ENCODE assay signal across 1 cellular context in the genomic region with DNA sequence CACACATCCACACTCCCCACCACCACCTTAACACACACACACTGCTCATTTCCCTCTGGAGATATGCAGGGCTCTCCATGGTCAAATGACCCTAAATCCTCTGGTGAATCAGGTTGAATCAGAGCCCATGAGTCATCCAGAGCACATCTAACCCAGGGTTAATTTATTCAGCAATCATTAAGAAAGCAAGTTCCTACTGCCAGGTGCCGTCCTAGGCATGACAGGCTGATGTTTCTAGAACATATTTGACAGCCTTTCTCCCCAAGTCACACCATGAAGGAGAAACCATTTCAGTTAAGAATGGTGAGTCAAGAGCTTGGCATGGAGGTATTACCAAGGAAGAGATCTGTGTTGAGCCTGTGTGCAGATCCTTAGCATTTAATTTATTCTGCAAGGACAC.
A peak's percentile ranks its signal among the peaks of the same experiment; 100 is the strongest.
TF ChIP-seq lines count a peak whose summit lies in the region.

No MANE protein-coding gene starts in this region.

TF ChIP-seq in SK-N-SH, 30 proteins besides CTCF, POLR2A, EP300 and RAD21 (continued from another document):
- TF ChIP-seq, protein P1, sequence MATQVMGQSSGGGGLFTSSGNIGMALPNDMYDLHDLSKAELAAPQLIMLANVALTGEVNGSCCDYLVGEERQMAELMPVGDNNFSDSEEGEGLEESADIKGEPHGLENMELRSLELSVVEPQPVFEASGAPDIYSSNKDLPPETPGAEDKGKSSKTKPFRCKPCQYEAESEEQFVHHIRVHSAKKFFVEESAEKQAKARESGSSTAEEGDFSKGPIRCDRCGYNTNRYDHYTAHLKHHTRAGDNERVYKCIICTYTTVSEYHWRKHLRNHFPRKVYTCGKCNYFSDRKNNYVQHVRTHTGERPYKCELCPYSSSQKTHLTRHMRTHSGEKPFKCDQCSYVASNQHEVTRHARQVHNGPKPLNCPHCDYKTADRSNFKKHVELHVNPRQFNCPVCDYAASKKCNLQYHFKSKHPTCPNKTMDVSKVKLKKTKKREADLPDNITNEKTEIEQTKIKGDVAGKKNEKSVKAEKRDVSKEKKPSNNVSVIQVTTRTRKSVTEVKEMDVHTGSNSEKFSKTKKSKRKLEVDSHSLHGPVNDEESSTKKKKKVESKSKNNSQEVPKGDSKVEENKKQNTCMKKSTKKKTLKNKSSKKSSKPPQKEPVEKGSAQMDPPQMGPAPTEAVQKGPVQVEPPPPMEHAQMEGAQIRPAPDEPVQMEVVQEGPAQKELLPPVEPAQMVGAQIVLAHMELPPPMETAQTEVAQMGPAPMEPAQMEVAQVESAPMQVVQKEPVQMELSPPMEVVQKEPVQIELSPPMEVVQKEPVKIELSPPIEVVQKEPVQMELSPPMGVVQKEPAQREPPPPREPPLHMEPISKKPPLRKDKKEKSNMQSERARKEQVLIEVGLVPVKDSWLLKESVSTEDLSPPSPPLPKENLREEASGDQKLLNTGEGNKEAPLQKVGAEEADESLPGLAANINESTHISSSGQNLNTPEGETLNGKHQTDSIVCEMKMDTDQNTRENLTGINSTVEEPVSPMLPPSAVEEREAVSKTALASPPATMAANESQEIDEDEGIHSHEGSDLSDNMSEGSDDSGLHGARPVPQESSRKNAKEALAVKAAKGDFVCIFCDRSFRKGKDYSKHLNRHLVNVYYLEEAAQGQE (IDR thresholded peaks at IDR 0.05; ENCODE audit: low read depth, low read length): peak; percentile 57; the same call in 1 of the 2 replicates
- TF ChIP-seq FOXM1 (IDR thresholded peaks at IDR 0.05; ENCODE audit: low read depth) (no peak), ELF1 (IDR thresholded peaks at IDR 0.05) (no peak), CHD2 (IDR thresholded peaks at IDR 0.05; ENCODE audit: low read length, partially characterized antibody) (no peak), RCOR1 (IDR thresholded peaks at IDR 0.05; ENCODE audit: low read length) (no peak), RXRA (IDR thresholded peaks at IDR 0.05; ENCODE audit: borderline replicate concordance, low read depth) (peak; percentile 96), FOXJ3 (CRISPR knock-in tag; IDR thresholded peaks at IDR 0.05) (no peak), MXI1 (IDR thresholded peaks at IDR 0.05; ENCODE audit: low read depth, low read length) (no peak), NFIC (IDR thresholded peaks at IDR 0.05; ENCODE audit: borderline replicate concordance) (peak; percentile 52)
- TF ChIP-seq, protein P2, sequence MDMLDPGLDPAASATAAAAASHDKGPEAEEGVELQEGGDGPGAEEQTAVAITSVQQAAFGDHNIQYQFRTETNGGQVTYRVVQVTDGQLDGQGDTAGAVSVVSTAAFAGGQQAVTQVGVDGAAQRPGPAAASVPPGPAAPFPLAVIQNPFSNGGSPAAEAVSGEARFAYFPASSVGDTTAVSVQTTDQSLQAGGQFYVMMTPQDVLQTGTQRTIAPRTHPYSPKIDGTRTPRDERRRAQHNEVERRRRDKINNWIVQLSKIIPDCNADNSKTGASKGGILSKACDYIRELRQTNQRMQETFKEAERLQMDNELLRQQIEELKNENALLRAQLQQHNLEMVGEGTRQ (IDR thresholded peaks at IDR 0.05; ENCODE audit: borderline replicate concordance, low read depth, low read length): no peak
- TF ChIP-seq, protein P3, sequence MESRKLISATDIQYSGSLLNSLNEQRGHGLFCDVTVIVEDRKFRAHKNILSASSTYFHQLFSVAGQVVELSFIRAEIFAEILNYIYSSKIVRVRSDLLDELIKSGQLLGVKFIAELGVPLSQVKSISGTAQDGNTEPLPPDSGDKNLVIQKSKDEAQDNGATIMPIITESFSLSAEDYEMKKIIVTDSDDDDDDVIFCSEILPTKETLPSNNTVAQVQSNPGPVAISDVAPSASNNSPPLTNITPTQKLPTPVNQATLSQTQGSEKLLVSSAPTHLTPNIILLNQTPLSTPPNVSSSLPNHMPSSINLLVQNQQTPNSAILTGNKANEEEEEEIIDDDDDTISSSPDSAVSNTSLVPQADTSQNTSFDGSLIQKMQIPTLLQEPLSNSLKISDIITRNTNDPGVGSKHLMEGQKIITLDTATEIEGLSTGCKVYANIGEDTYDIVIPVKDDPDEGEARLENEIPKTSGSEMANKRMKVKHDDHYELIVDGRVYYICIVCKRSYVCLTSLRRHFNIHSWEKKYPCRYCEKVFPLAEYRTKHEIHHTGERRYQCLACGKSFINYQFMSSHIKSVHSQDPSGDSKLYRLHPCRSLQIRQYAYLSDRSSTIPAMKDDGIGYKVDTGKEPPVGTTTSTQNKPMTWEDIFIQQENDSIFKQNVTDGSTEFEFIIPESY (IDR thresholded peaks at IDR 0.05; ENCODE audit: borderline replicate concordance, low read depth): 0 out of 2 replicates have a peak, but pooled peaks have one; percentile 16
